Comparison of ENCODE assay signal across 1 cellular context in genomic region chr1:197781998-197782718, GRCh38.
TF ChIP-seq lines count a peak whose summit lies in the region.

No MANE protein-coding gene starts in this region.

TF ChIP-seq in K562, 482 proteins besides CTCF, POLR2A, EP300 and RAD21 (continued from another document and continues in another):
- TF ChIP-seq ETS1 (conservative IDR thresholded peaks at IDR 0.05; ENCODE audit: control insufficient read depth, low read depth, low read length) (no peak), THRB (CRISPR knock-in tag; conservative IDR thresholded peaks at IDR 0.05) (no peak), MITF (IDR thresholded peaks at IDR 0.05) (no peak), DPF2 (IDR thresholded peaks at IDR 0.05) (peak; percentile 71; the same call in 1 of the 2 replicates), ZNF668 (CRISPR knock-in tag; IDR thresholded peaks at IDR 0.05) (0 out of 2 replicates have a peak, but pooled peaks have one; percentile 23), HCFC1 (IDR thresholded peaks at IDR 0.05; ENCODE audit: low read depth, low read length) (no peak), C11orf30 (IDR thresholded peaks at IDR 0.05; ENCODE audit: low read depth) (no peak), HNRNPH1 (optimal IDR thresholded peaks at IDR 0.05; ENCODE audit: low read depth, low read length) (no peak), ZFP30 (CRISPR knock-in tag; IDR thresholded peaks at IDR 0.05; ENCODE audit: borderline replicate concordance) (no peak), MCM7 (IDR thresholded peaks at IDR 0.05) (no peak), ZNF592 (IDR thresholded peaks at IDR 0.05) (no peak), COPS2 (conservative IDR thresholded peaks at IDR 0.05) (no peak), KLF10 (CRISPR knock-in tag; IDR thresholded peaks at IDR 0.05) (no peak), ZNF436 (CRISPR knock-in tag; IDR thresholded peaks at IDR 0.05) (no peak), RUNX1 (IDR thresholded peaks at IDR 0.05; ENCODE audit: low read depth) (no peak), ZNF398 (CRISPR knock-in tag; IDR thresholded peaks at IDR 0.05) (no peak), ZNF184 (CRISPR knock-in tag; IDR thresholded peaks at IDR 0.05) (no peak), ZNF347 (CRISPR knock-in tag; IDR thresholded peaks at IDR 0.05; ENCODE audit: low read depth) (no peak), ZNF277 (CRISPR knock-in tag; IDR thresholded peaks at IDR 0.05; ENCODE audit: borderline replicate concordance) (no peak), JUN (IDR thresholded peaks at IDR 0.05; ENCODE audit: borderline replicate concordance, low read depth, low read length) (no peak), JUN (CRISPR knock-in tag; IDR thresholded peaks at IDR 0.05; ENCODE audit: borderline replicate concordance) (no peak), NEUROD1 (IDR thresholded peaks at IDR 0.05; ENCODE audit: borderline replicate concordance, low read depth, low read length, partially characterized antibody) (no peak), CEBPG (CRISPR knock-in tag; IDR thresholded peaks at IDR 0.05) (no peak), CEBPG (tag; conservative IDR thresholded peaks at IDR 0.05 in 1 of 2, IDR thresholded peaks at IDR 0.05 in 1 of 2) (no peak), RFX5 (IDR thresholded peaks at IDR 0.05; ENCODE audit: low read depth, low read length) (no peak), U2AF2 (optimal IDR thresholded peaks at IDR 0.05; ENCODE audit: low read depth, low read length) (no peak), NFYB (IDR thresholded peaks at IDR 0.05; ENCODE audit: extremely low read depth, insufficient read length) (no peak), ARID1B (IDR thresholded peaks at IDR 0.05) (peak; percentile 71), ZZZ3 (IDR thresholded peaks at IDR 0.05) (no peak), HDAC2 (IDR thresholded peaks at IDR 0.05) (no peak), SOX6 (IDR thresholded peaks at IDR 0.05) (peak; percentile 95), YBX1 (IDR thresholded peaks at IDR 0.05) (no peak), PBX2 (CRISPR knock-in tag; IDR thresholded peaks at IDR 0.05; ENCODE audit: low read depth) (no peak), PBX2 (tag; conservative IDR thresholded peaks at IDR 0.05; ENCODE audit: low read depth) (0 out of 2 replicates have a peak, but pooled peaks have one; percentile 9), ZNF780A (CRISPR knock-in tag; IDR thresholded peaks at IDR 0.05) (no peak), EP400 (IDR thresholded peaks at IDR 0.05) (no peak), MTA2 (IDR thresholded peaks at IDR 0.05; ENCODE audit: low read depth) (peak; percentile 19; the same call in 1 of the 2 replicates), ZNF589 (CRISPR knock-in tag; IDR thresholded peaks at IDR 0.05; ENCODE audit: low read depth) (no peak), HNRNPL (IDR thresholded peaks at IDR 0.05; ENCODE audit: low read depth, low read length) (no peak), ZBTB49 (CRISPR knock-in tag; IDR thresholded peaks at IDR 0.05; ENCODE audit: borderline replicate concordance) (no peak), DIDO1 (tag; IDR thresholded peaks at IDR 0.05; ENCODE audit: low read depth) (no peak), FOSL1 (tag; conservative IDR thresholded peaks at IDR 0.05) (0 out of 2 replicates have a peak, but pooled peaks have one; percentile 16), NR2C1 (IDR thresholded peaks at IDR 0.05) (no peak), NR2C1 (tag; IDR thresholded peaks at IDR 0.05) (no peak), TCF3 (CRISPR knock-in tag; IDR thresholded peaks at IDR 0.05) (peak; percentile 35; the same call in 1 of the 2 replicates), ZNF512 (tag; IDR thresholded peaks at IDR 0.05) (no peak), SFPQ (IDR thresholded peaks at IDR 0.05; ENCODE audit: low read depth, low read length) (no peak)
